In the genomic region with DNA sequence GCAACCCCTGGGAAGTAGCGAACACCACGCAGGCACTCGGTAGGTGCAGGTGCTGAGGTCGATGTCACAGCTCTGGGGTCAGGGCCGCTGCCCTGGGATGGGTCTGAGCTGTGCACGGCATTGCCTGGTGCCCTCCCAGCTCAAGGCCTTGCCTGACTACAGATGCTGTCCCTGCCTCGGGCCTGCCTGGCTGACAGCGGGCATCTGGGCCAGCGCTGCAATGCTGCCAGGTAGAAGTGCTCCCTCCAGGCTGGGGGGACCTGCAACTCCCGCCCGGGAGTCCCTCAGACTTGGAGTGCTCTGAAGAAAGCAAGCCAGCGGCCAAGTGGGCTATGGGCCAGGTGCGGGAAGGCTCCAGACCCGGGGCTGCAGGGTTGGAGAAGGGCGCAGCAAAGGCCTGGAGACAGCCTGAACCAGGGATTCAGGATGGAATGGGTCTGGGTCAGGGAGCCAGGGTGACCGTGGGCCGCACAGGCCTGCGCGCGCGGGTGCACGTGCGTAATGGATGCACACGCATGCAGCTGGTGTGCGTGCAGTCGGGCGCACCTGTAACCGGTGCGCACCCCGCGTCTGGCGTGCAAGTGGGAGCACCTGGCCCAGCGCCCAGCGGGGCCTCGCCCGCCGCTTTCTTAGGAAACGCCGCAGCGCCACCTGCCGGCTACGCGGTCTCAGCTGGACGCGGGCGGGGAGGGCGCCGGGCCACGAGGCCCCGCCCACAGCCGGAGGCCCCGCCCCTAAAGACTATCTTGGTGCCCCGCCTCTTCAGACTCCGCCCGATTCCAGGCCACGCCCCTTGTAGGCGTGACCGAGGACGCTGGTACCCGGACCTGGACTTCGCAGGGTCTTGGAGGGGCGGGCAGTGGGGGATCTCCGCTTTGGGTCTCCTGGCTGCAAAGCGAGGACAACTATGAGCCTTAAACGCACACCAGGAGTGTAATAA, we compare ENCODE assay signal across 8 cellular contexts. TPM values are rescaled to one million over a fixed set of nuclear protein-coding genes. Genes with fewer than 3 reads are reported as not detected.
DNase-seq lines count a peak whose midpoint lies in the region; ATAC-seq and TF ChIP-seq lines count a peak whose summit lies in the region.

No MANE protein-coding gene starts in this region.

- no peak overlapping the region for H3K27ac ChIP-seq in right atrium auricular region

- no peaks in the 10 kb centered on the region for H3K36me3 ChIP-seq in right atrium auricular region

- H3K4me3 ChIP-seq in right atrium auricular region (no peak overlapping the region), retinal pigment epithelial cell (ENCODE audit: low read length) (no peak overlapping the region)

- peaks cover 0 to 11% of the 10 kb centered on the region in 2 donors for H3K4me1 ChIP-seq in right atrium auricular region

- ATAC-seq in GM18873 (IDR thresholded peaks at IDR 0.05; ENCODE audit: low FRiP score, unreplicated experiment), result no peak

- DNase-seq in D341Med (ENCODE audit: low spot score) (peak; percentile 99), HCEC 1CT (peak; percentile 79), NCI-H2029 treated with DMSO at 0.1 percent for 48 hours (lab: John Stamatoyannopoulos, UW) (peak; percentile 66), T-helper 9 cell (peak; percentile 96), amygdala (lab: John Stamatoyannopoulos, UW) (peak in 43 of 56 donors; percentile 2 to 84 (median 52)), right atrium auricular region (ENCODE audit: low spot score) (no peak), retinal pigment epithelial cell (ENCODE audit: low read depth) (no peak)

- peaks cover 0 to 10% of the 10 kb centered on the region in 2 donors for H3K27me3 ChIP-seq in right atrium auricular region

- no peaks in the 10 kb centered on the region for H3K9me3 ChIP-seq in right atrium auricular region

- TF ChIP-seq CTCF in right atrium auricular region (IDR thresholded peaks at IDR 0.05) (peak; percentile 45 to 86), retinal pigment epithelial cell (conservative IDR thresholded peaks at IDR 0.05; ENCODE audit: low read depth, low read length) (peak; percentile 67)

RNA-seq across cellular contexts. Expression of gene MICALL2, which starts 46.7 kb away (rescaled TPM):
- total RNA-seq in right atrium auricular region, result 1 to 10 TPM; 3.6 to 9.4 TPM

Comparison
In these comparisons a context has a peak if more than half of its experiments do, and no peak if none do; other contexts are left out.
1. DNase-seq: peak in D341Med (single experiment), HCEC 1CT (single experiment), NCI-H2029 treated with DMSO at 0.1 percent for 48 hours (single experiment), T-helper 9 cell (single experiment) and amygdala (43 of 56); none in right atrium auricular region (single experiment) and retinal pigment epithelial cell (single experiment).